Comparison of ENCODE assay signal across 11 cellular contexts in genomic region chr5:29697786-29698414, GRCh38.
A peak's percentile ranks its signal among the peaks of the same experiment; 100 is the strongest.
DNase-seq lines count a peak whose midpoint lies in the region; ATAC-seq lines count a peak whose summit lies in the region.
"Had no signal": no experiment of that assay in that cellular context is flagged by ENCODE, and none has a peak within 500 bp of the region (broad histone marks: within the 10 kb centered on the region; RNA-seq: fewer than 3 reads in every experiment).

No MANE protein-coding gene starts in this region.

- H4K20me1 ChIP-seq in Karpas-422 (ENCODE audit: insufficient read depth, low read depth, low read length): no peaks in the 10 kb centered on the region

- H3K27me3 ChIP-seq in Karpas-422 (ENCODE audit: low read length): no peaks in the 10 kb centered on the region
- H3K27me3 ChIP-seq: heart left ventricle had no signal

- no peaks in the 10 kb centered on the region for H3K36me3 ChIP-seq in Karpas-422 (ENCODE audit: insufficient read depth, low read length)
- H3K36me3 ChIP-seq: heart left ventricle, prostate gland had no signal

- no peak overlapping the region for H3K9ac ChIP-seq in Karpas-422 (ENCODE audit: low read length)

- H3K4me1 ChIP-seq in Karpas-422 (ENCODE audit: low read length): no peaks in the 10 kb centered on the region
- H3K4me1 ChIP-seq: heart left ventricle, prostate gland had no signal

- no peak overlapping the region for H3K4me3 ChIP-seq in Karpas-422 (ENCODE audit: low read length)
- H3K4me3 ChIP-seq: heart left ventricle, prostate gland had no signal

- no peaks in the 10 kb centered on the region for H3K9me2 ChIP-seq in Karpas-422 (replicated peaks; ENCODE audit: insufficient read depth, low read length)

- H3K9me3 ChIP-seq in Karpas-422 (ENCODE audit: low read length): peaks cover 13% of the 10 kb centered on the region; the same call in 1 of the 2 replicates
- H3K9me3 ChIP-seq: prostate gland had no signal

- H3K79me2 ChIP-seq in Karpas-422 (ENCODE audit: low read length): no peaks in the 10 kb centered on the region

- DNase-seq in DMS153 (lab: John Stamatoyannopoulos, UW) (peak; percentile 49), Karpas-422 (peak; percentile 62), RPMI8226 (peak; percentile 4), inferior parietal cortex (ENCODE audit: extremely low spot score) (peak; percentile 5), NCI-H1048 (lab: John Stamatoyannopoulos, UW) (no peak)
- DNase-seq: activated B cell treated with CpG ODN at 0.5 μM for 24 hours, heart left ventricle had no signal

- ATAC-seq in HG02973 (IDR thresholded peaks at IDR 0.05; ENCODE audit: unreplicated experiment) (no peak), GM18498 (IDR thresholded peaks at IDR 0.05; ENCODE audit: unreplicated experiment) (no peak), HG02970 (IDR thresholded peaks at IDR 0.05; ENCODE audit: low FRiP score, unreplicated experiment) (no peak)
- ATAC-seq: heart left ventricle had no signal

- H2AFZ ChIP-seq in Karpas-422 (ENCODE audit: low read length): no peak overlapping the region

- no peak overlapping the region for H3K4me2 ChIP-seq in Karpas-422 (ENCODE audit: low read depth, low read length, poor library complexity, severe bottlenecking)

- no peak overlapping the region for H3K27ac ChIP-seq in Karpas-422 (ENCODE audit: low read length)
- H3K27ac ChIP-seq: heart left ventricle, prostate gland had no signal
